ENCODE assay signal across 8 cellular contexts in genomic region chr10:124741922-124742417, GRCh38. TPM values are rescaled to one million over a fixed set of nuclear protein-coding genes. Genes with fewer than 3 reads are reported as not detected.
DNase-seq lines count a peak whose midpoint lies in the region; ATAC-seq, FAIRE-seq and TF ChIP-seq lines count a peak whose summit lies in the region.

No MANE protein-coding gene starts in this region.

- H3K27me3 ChIP-seq in ACC112 (ENCODE audit: insufficient read depth, low read length) (no peaks in the 10 kb centered on the region), GM12878 (replicated peaks in 1 of 2; ENCODE audit: control insufficient read depth in 2 of 2, insufficient read depth in 2 of 2, low read length in 1 of 2) (no peaks in the 10 kb centered on the region)

- H3K36me3 ChIP-seq in ACC112 (ENCODE audit: insufficient read depth, low read length) (no peaks in the 10 kb centered on the region), GM12878 (ENCODE audit: control insufficient read depth in 2 of 2, insufficient read depth in 2 of 2, low read length in 1 of 2) (no peaks in the 10 kb centered on the region), mucosa of descending colon (ENCODE audit: low read depth) (no peaks in the 10 kb centered on the region)

- H3K4me3 Mint-ChIP-seq in IgD-negative memory B cell = peak overlapping the region; percentile 94 to 100 (median 98)

- H3K4me1 ChIP-seq in ACC112 (ENCODE audit: control insufficient read depth, insufficient read depth, low read length, unreplicated experiment) (peaks cover 48% of the 10 kb centered on the region), GM12878 (ENCODE audit: control insufficient read depth, insufficient read depth, low read length) (peaks cover 42% of the 10 kb centered on the region), mucosa of descending colon (ENCODE audit: low read depth) (peaks cover 63% of the 10 kb centered on the region)

- H3K9me3 ChIP-seq in GM12878 (replicated peaks; ENCODE audit: control insufficient read depth, insufficient read depth, low read length) (no peaks in the 10 kb centered on the region), mucosa of descending colon (no peaks in the 10 kb centered on the region)

- WGBS in GM12878 (ENCODE audit: insufficient coverage, insufficient replicate concordance, low lambda C conversion rate, missing lambda C conversion rate) = under 1% methylated on average over 9 of the region's 9 CpGs

- H3K27me3 Mint-ChIP-seq in IgD-negative memory B cell = no peaks in the 10 kb centered on the region

- H2AFZ ChIP-seq in ACC112 (ENCODE audit: low read length, unreplicated experiment) (no peak overlapping the region), GM12878 (ENCODE audit: control insufficient read depth, low read depth, low read length) (no peak overlapping the region)

- no TSS peak for BruUV-seq in GM12878 (replicated peaks; lab: Mats Ljungman, UMichigan)

- POLR2A ChIA-PET in GM12878 (lab: Charles Lee) = interaction anchor here (0.9 to 4.9 kb wide), 11 partner anchors 9 to 201 kb away, joined by 3 to 134 read pairs (median 4); no protein-coding TSS in a partner anchor

- H3K4me2 ChIP-seq in GM12878 (ENCODE audit: control insufficient read depth, insufficient read depth) = peak overlapping the region; percentile 48

- no peaks in the 10 kb centered on the region; the same call in 1 of the 2 replicates for H4K20me1 ChIP-seq in GM12878 (ENCODE audit: control insufficient read depth, insufficient read depth)

- TF ChIP-seq RAD21 in GM12878 (IDR thresholded peaks at IDR 0.05; ENCODE audit: insufficient read depth, low read depth, low read length) = no peak

- SMC1A ChIA-PET in GM12878 (lab: Charles Lee; ENCODE audit: uncharacterized antibody, unreplicated experiment) = interaction anchor here (0.8 to 8.0 kb wide), 40 partner anchors 7 to 212 kb away, joined by 3 to 351 read pairs (median 6); partner anchors contain the start of gene ABRAXAS2

- TF ChIP-seq POLR2A in GM12878 (IDR thresholded peaks at IDR 0.05; ENCODE audit: low read depth, low read length) = no peak

- H3K4me3 ChIP-seq in ACC112 (ENCODE audit: low read depth, low read length) (peak overlapping the region; percentile 92), GM12878 (peak overlapping the region; percentile 84), mucosa of descending colon (no peak overlapping the region)

- CTCF ChIA-PET in GM12878 (lab: Yijun Ruan, JAX) = interaction anchor here (0.6 to 4.9 kb wide), 41 partner anchors 7 to 1588 kb away, joined by 3 to 319 read pairs (median 7); partner anchors contain the start of genes ABRAXAS2, BUB3, EEF1AKMT2 and LHPP

- DNase-seq in GM12878 (ENCODE audit: low read depth, low spot score) (no peak), mucosa of descending colon (peak in 2 of 3 donors; percentile 51 to 77), occipital lobe (lab: John Stamatoyannopoulos, UW) (no peak), NCI-H226 (no peak), dedifferentiated amniotic fluid mesenchymal stem cell (ENCODE audit: extremely low spot score) (no peak)

- H3K79me2 ChIP-seq in ACC112 (ENCODE audit: control insufficient read depth, insufficient read depth, low read length, unreplicated experiment) (peaks cover 34% of the 10 kb centered on the region), GM12878 (ENCODE audit: control insufficient read depth, insufficient read depth, low read length) (peaks cover 43% of the 10 kb centered on the region)

- intact Hi-C loops in GM12878 (cut with micrococcal nuclease; ENCODE audit: unreplicated experiment) = loop anchor here (1.0 to 10.0 kb wide), 10 partner anchors 23 to 747 kb away; no protein-coding TSS in a partner anchor
- intact Hi-C loops in mucosa of descending colon (cut with DNase I, micrococcal nuclease) = loop anchor here (5.0 to 10.0 kb wide), 2 partner anchors 97 to 210 kb away; no protein-coding TSS in a partner anchor

- H3K27ac Mint-ChIP-seq in IgD-negative memory B cell = peak overlapping the region; percentile 97 to 98 (median 98)

- TF ChIP-seq CTCF in GM12878 (IDR thresholded peaks at IDR 0.05 in 2 of 3, conservative IDR thresholded peaks at IDR 0.05 in 1 of 3; ENCODE audit: control insufficient read depth in 2 of 3, extremely low read depth in 1 of 3, insufficient read depth in 1 of 3, low read depth in 3 of 3, low read length in 3 of 3) = no peak
- no peak for TF ChIP-seq CTCF in mucosa of descending colon (IDR thresholded peaks at IDR 0.05)

- no peak for FAIRE-seq in GM12878 (lab: Jason Lieb, UNC)

- 0 out of 2 replicates have a peak overlapping the region, but pooled peaks have one; percentile 3 for H3K27ac ChIP-seq in ACC112 (ENCODE audit: low read depth, low read length)
- peak overlapping the region; percentile 47 for H3K27ac ChIP-seq in GM12878 (ENCODE audit: control insufficient read depth, insufficient read depth)

- peak overlapping the region; percentile 52 for H3K9ac ChIP-seq in GM12878 (ENCODE audit: control insufficient read depth, insufficient read depth, low read length)

- H3K9me3 Mint-ChIP-seq in IgD-negative memory B cell = no peaks in the 10 kb centered on the region

- ATAC-seq in GM12878 = peak; percentile 1; the same call in 1 of the 3 replicates
- ATAC-seq in mucosa of descending colon = no peak
- no peak for ATAC-seq in HG03175 (IDR thresholded peaks at IDR 0.05; ENCODE audit: unreplicated experiment)

- in situ Hi-C loops in GM12878 (cut with MboI) = loop anchor here (5.0 kb wide), 1 partner anchor 205 kb away; no protein-coding TSS in a partner anchor

- peaks cover 8% of the 10 kb centered on the region for H3K36me3 Mint-ChIP-seq in IgD-negative memory B cell

- no peak for TF ChIP-seq EP300 in GM12878 (IDR thresholded peaks at IDR 0.05; ENCODE audit: borderline replicate concordance in 1 of 2, control insufficient read depth in 1 of 2, low read depth in 2 of 2, low read length in 2 of 2)

- RAD21 ChIA-PET in GM12878 (lab: Charles Lee; ENCODE audit: unreplicated experiment) = interaction anchor here (0.7 to 8.2 kb wide), 47 partner anchors 8 to 212 kb away, joined by 3 to 360 read pairs (median 7); partner anchors contain the start of genes ABRAXAS2 and EEF1AKMT2

- H3K4me1 Mint-ChIP-seq in IgD-negative memory B cell = peaks cover 38 to 60% (median 58%) of the 10 kb centered on the region in 3 donors

RNA-seq across cellular contexts. Expression of gene FAM53B, which starts 2.2 kb away (rescaled TPM):
- polyA plus RNA-seq in IgD-negative memory B cell = 48.9 TPM
- total RNA-seq in GM12878 (2013; cell fraction: nucleolus; rRNA removed) = 50.5 and 56.5 TPM in 2 replicates
- 20.6 and 26.3 TPM in 2 replicates for total RNA-seq in GM12878 (2014; rRNA removed)
- total RNA-seq in GM12878 (2014; rRNA removed; fragmentation: Illumina TruSeq; extraction: Trizol) = 9.8 and 12.2 TPM in 2 replicates
- 25.2 and 26.1 TPM in 2 replicates for total RNA-seq in GM12878 (2021)
- polyA plus RNA-seq in GM12878 (2011; ENCODE audit: low read depth) = 3.7 TPM
- 6.3 and 8.6 TPM in 2 replicates for polyA plus RNA-seq in GM12878 (2011; rRNA removed)
- 10.5 and 14.4 TPM in 2 replicates for polyA plus RNA-seq in GM12878 (2011; cell fraction: cytosol; rRNA removed)
- polyA plus RNA-seq in GM12878 (2011; cell fraction: nucleus; rRNA removed) = 14.4 and 19.5 TPM in 2 replicates
- polyA plus RNA-seq in GM12878 (2012) = 7.8 and 8.4 TPM in 2 replicates
- 2.7 and 6.5 TPM in 2 replicates for polyA plus RNA-seq in GM12878 (2014; fragmentation: Illumina TruSeq; extraction: Trizol)
- polyA plus RNA-seq in GM12878 (2014; fragmentation: Nextera tagmentation; extraction: Ambion mirVana) = under 1 TPM; 0.05 to 0.16 TPM
- polyA plus RNA-seq in GM12878 (2014; rRNA removed) = 14.8 and 15.6 TPM in 2 replicates
- 1 to 10 TPM; 4.9 to 7.7 TPM for polyA plus RNA-seq in GM12878 (2016; fragmentation: Nextera tagmentation; extraction: Ambion mirVana)
- polyA minus RNA-seq in GM12878 (2011; rRNA and poly(A)+ RNA removed) = 15.6 and 28.6 TPM in 2 replicates
- 13.3 and 14.2 TPM in 2 replicates for polyA minus RNA-seq in GM12878 (2011; cell fraction: cytosol; rRNA and poly(A)+ RNA removed)
- polyA minus RNA-seq in GM12878 (2011; cell fraction: nucleus; rRNA and poly(A)+ RNA removed) = 11.6 and 25.5 TPM in 2 replicates
- total RNA-seq in mucosa of descending colon = 10 to 100 TPM; 37.2 to 48.0 (median 44.2) TPM
- total RNA-seq in occipital lobe = 35.1 TPM

RNA-seq across cellular contexts. Expression of gene EEF1AKMT2, which starts 49.7 kb away (rescaled TPM):
- 23.3 TPM for polyA plus RNA-seq in IgD-negative memory B cell
- 74.3 and 77.7 TPM in 2 replicates for total RNA-seq in GM12878 (2013; cell fraction: nucleolus; rRNA removed)
- total RNA-seq in GM12878 (2014; rRNA removed) = 22.2 and 25.1 TPM in 2 replicates
- 23.8 and 26.2 TPM in 2 replicates for total RNA-seq in GM12878 (2014; rRNA removed; fragmentation: Illumina TruSeq; extraction: Trizol)
- 18.2 and 21.8 TPM in 2 replicates for total RNA-seq in GM12878 (2021)
- polyA plus RNA-seq in GM12878 (2011; ENCODE audit: low read depth) = 11.8 TPM
- polyA plus RNA-seq in GM12878 (2011; rRNA removed) = 24.9 and 43.1 TPM in 2 replicates
- polyA plus RNA-seq in GM12878 (2011; cell fraction: cytosol; rRNA removed) = 9.6 and 11.9 TPM in 2 replicates
- 10.8 and 12.3 TPM in 2 replicates for polyA plus RNA-seq in GM12878 (2011; cell fraction: nucleus; rRNA removed)
- 18.8 and 21.5 TPM in 2 replicates for polyA plus RNA-seq in GM12878 (2012)
- 22.4 and 27.1 TPM in 2 replicates for polyA plus RNA-seq in GM12878 (2014; fragmentation: Illumina TruSeq; extraction: Trizol)
- 10 to 100 TPM in 1 of 2 experiments, 1 to 10 TPM in 1; 9.1 to 12.9 TPM for polyA plus RNA-seq in GM12878 (2014; fragmentation: Nextera tagmentation; extraction: Ambion mirVana)
- 18.1 and 22.1 TPM in 2 replicates for polyA plus RNA-seq in GM12878 (2014; rRNA removed)
- polyA plus RNA-seq in GM12878 (2016; fragmentation: Nextera tagmentation; extraction: Ambion mirVana) = 10 to 100 TPM; 26.2 to 29.3 TPM
- 7.2 and 12.3 TPM in 2 replicates for polyA minus RNA-seq in GM12878 (2011; rRNA and poly(A)+ RNA removed)
- polyA minus RNA-seq in GM12878 (2011; cell fraction: cytosol; rRNA and poly(A)+ RNA removed) = 3.7 and 5.9 TPM in 2 replicates
- 14.4 and 19.8 TPM in 2 replicates for polyA minus RNA-seq in GM12878 (2011; cell fraction: nucleus; rRNA and poly(A)+ RNA removed)
- total RNA-seq in mucosa of descending colon = 10 to 100 TPM; 14.4 to 19.3 (median 18.0) TPM
- 53.8 TPM for total RNA-seq in occipital lobe

RNA-seq across cellular contexts. Expression of gene ABRAXAS2, which starts 59.6 kb away (rescaled TPM):
- polyA plus RNA-seq in IgD-negative memory B cell (13.7 TPM), GM12878 (2011; rRNA removed) (14.6 and 20.6 TPM in 2 replicates), GM12878 (2014; fragmentation: Illumina TruSeq; extraction: Trizol) (20.2 and 24.9 TPM in 2 replicates), GM12878 (2014; fragmentation: Nextera tagmentation; extraction: Ambion mirVana) (1 to 10 TPM; 9.0 to 9.9 TPM), GM12878 (2014; rRNA removed) (9.6 and 11.7 TPM in 2 replicates), GM12878 (2016; fragmentation: Nextera tagmentation; extraction: Ambion mirVana) (10 to 100 TPM; 15.9 to 16.4 TPM)
- total RNA-seq in GM12878 (2013; cell fraction: nucleolus; rRNA removed) = 10.2 and 10.7 TPM in 2 replicates
- total RNA-seq in GM12878 (2014; rRNA removed) (13.3 and 13.5 TPM in 2 replicates), GM12878 (2014; rRNA removed; fragmentation: Illumina TruSeq; extraction: Trizol) (18.9 and 19.7 TPM in 2 replicates), GM12878 (2021) (12.9 and 13.7 TPM in 2 replicates), mucosa of descending colon (10 to 100 TPM; 11.9 to 14.3 (median 14.1) TPM), occipital lobe (18.9 TPM)
- polyA plus RNA-seq in GM12878 (2011; ENCODE audit: low read depth) = 7.3 TPM
- polyA plus RNA-seq in GM12878 (2011; cell fraction: cytosol; rRNA removed) = 5.9 and 7.0 TPM in 2 replicates
- polyA plus RNA-seq in GM12878 (2011; cell fraction: nucleus; rRNA removed) = 8.4 and 9.2 TPM in 2 replicates
- polyA plus RNA-seq in GM12878 (2012) = 9.0 and 11.3 TPM in 2 replicates
- polyA minus RNA-seq in GM12878 (2011; rRNA and poly(A)+ RNA removed) = 9.8 and 11.0 TPM in 2 replicates
- 5.9 and 7.1 TPM in 2 replicates for polyA minus RNA-seq in GM12878 (2011; cell fraction: cytosol; rRNA and poly(A)+ RNA removed)
- 2.7 and 3.8 TPM in 2 replicates for polyA minus RNA-seq in GM12878 (2011; cell fraction: nucleus; rRNA and poly(A)+ RNA removed)

Comparison
In these comparisons a context has a peak if more than half of its experiments do, and no peak if none do; other contexts are left out.
1. DNase-seq: peak in mucosa of descending colon (2 of 3); none in GM12878 (single experiment), occipital lobe (single experiment), NCI-H226 (single experiment) and dedifferentiated amniotic fluid mesenchymal stem cell (single experiment).